Comparison of ENCODE assay signal across 9 cellular contexts in the genomic region with DNA sequence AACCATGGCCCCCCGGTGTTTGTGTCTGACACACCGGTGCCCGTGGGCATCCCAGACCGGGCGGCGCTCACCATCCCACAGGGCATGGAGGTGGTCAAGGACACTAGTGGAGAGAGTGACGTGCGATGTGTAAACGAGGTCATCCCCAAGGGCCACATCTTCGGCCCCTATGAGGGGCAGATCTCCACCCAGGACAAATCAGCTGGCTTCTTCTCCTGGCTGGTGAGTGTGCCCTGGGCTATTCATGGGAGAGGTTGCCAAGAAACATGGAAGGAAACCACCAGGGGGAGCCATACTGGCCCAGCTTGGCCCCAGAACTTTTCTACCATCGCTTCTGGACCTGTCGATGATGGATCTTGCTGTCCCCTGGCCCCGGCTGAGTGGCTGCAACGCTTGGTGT. TPM values are rescaled to one million over a fixed set of nuclear protein-coding genes. Genes with fewer than 3 reads are reported as not detected.
DNase-seq lines count a peak whose midpoint lies in the region; ATAC-seq and TF ChIP-seq lines count a peak whose summit lies in the region.
"Had no signal": no experiment of that assay in that cellular context is flagged by ENCODE, and none has a peak within 500 bp of the region (broad histone marks: within the 10 kb centered on the region; RNA-seq: fewer than 3 reads in every experiment).

No MANE protein-coding gene starts in this region.

- no peak overlapping the region for H3K4me2 ChIP-seq in SU-DHL-6 (ENCODE audit: low read depth, low read length, poor library complexity, severe bottlenecking)

- H3K79me2 ChIP-seq in SU-DHL-6 (ENCODE audit: insufficient read depth, low read length): no peaks in the 10 kb centered on the region

- H3F3A ChIP-seq in SU-DHL-6 (ENCODE audit: insufficient read depth): no peaks in the 10 kb centered on the region

- in situ Hi-C loops in G401 (cut with HindIII; ENCODE audit: low sequenced_read_pairs): no loop called here

- no peaks in the 10 kb centered on the region for H3K9me3 ChIP-seq in SU-DHL-6 (ENCODE audit: insufficient read depth, low read length)
- H3K9me3 ChIP-seq: ovary had no signal

- H3K27me3 ChIP-seq in SU-DHL-6 (ENCODE audit: low read length): no peaks in the 10 kb centered on the region
- H3K27me3 ChIP-seq: ovary had no signal

- H2AFZ ChIP-seq in SU-DHL-6 (ENCODE audit: low read depth, low read length, severe bottlenecking): no peak overlapping the region

- H3K9me3 Mint-ChIP-seq in activated naive CD4-positive, alpha-beta T cell treated with anti-CD3 and anti-CD28 coated beads, Interleukin-2, amount 50 U/mL, for 72 hours: no peaks in the 10 kb centered on the region

- H3K27ac ChIP-seq in 22Rv1 (no peak overlapping the region), SU-DHL-6 (ENCODE audit: low read depth, low read length) (no peak overlapping the region)

- no peak overlapping the region for H3K9ac ChIP-seq in SU-DHL-6 (ENCODE audit: low read length)

- DNase-seq in G401 (ENCODE audit: low spot score) (peak; percentile 51), iPS-NIHi11 (ENCODE audit: low spot score) (peak; percentile 56), NCI-H2171 (lab: John Stamatoyannopoulos, UW) (no peak), SIG-M5 treated with dmso at 0.1 percent for 504 hours (lab: John Stamatoyannopoulos, UW; ENCODE audit: unreplicated experiment) (no peak)
- no peak for DNase-seq in activated naive CD4-positive, alpha-beta T cell treated with anti-CD3 and anti-CD28 coated beads, Interleukin-2, amount 50 U/mL, for 72 hours (ENCODE audit: low spot score in 2 of 2)

- no peak overlapping the region for H3K4me3 ChIP-seq in SU-DHL-6 (ENCODE audit: insufficient read depth, low read length, poor library complexity, severe bottlenecking)
- H3K4me3 ChIP-seq: ovary had no signal

- TF ChIP-seq CTCF in 22Rv1 (IDR thresholded peaks at IDR 0.05): peak; percentile 77
- TF ChIP-seq CTCF in SU-DHL-6 (IDR thresholded peaks at IDR 0.05; ENCODE audit: insufficient read depth, low read length, poor library complexity, severe bottlenecking): peak; percentile 42

- no peak overlapping the region for H3K27ac Mint-ChIP-seq in activated naive CD4-positive, alpha-beta T cell treated with anti-CD3 and anti-CD28 coated beads, Interleukin-2, amount 50 U/mL, for 72 hours

- H3K36me3 ChIP-seq in SU-DHL-6 (ENCODE audit: low read length): no peaks in the 10 kb centered on the region
- H3K36me3 ChIP-seq: ovary had no signal

- no peak for ATAC-seq in activated naive CD4-positive, alpha-beta T cell treated with anti-CD3 and anti-CD28 coated beads, Interleukin-2, amount 50 U/mL, for 72 hours
- ATAC-seq in GM21619 (IDR thresholded peaks at IDR 0.05; ENCODE audit: unreplicated experiment): no peak

- H3K36me3 Mint-ChIP-seq in activated naive CD4-positive, alpha-beta T cell treated with anti-CD3 and anti-CD28 coated beads, Interleukin-2, amount 50 U/mL, for 72 hours: no peaks in the 10 kb centered on the region

- H3K9me2 ChIP-seq in SU-DHL-6 (replicated peaks; ENCODE audit: insufficient read depth, low read length): no peaks in the 10 kb centered on the region

- no peaks in the 10 kb centered on the region for H4K20me1 ChIP-seq in SU-DHL-6 (ENCODE audit: low read depth, low read length)

RNA-seq across cellular contexts. Expression of gene PRDM11, which starts 36.5 kb away (rescaled TPM):
- total RNA-seq in G401 (2014; rRNA removed; shearing (Covaris generic)): 5.1 and 7.2 TPM in 2 replicates
- total RNA-seq in activated naive CD4-positive, alpha-beta T cell treated with anti-CD3 and anti-CD28 coated beads, Interleukin-2, amount 50 U/mL, for 72 hours: 1 to 10 TPM in 1 of 2 donors, under 1 TPM in 1; 0.57 to 1.5 TPM

Comparison
In these comparisons a context has a peak if more than half of its experiments do, and no peak if none do; other contexts are left out.
1. DNase-seq: peak in G401 (single experiment) and iPS-NIHi11 (single experiment); none in activated naive CD4-positive, alpha-beta T cell treated with anti-CD3 and anti-CD28 coated beads, Interleukin-2, amount 50 U/mL, for 72 hours (0 of 2), NCI-H2171 (single experiment) and SIG-M5 treated with dmso at 0.1 percent for 504 hours (single experiment).